8 cellular contexts compared by ENCODE assay signal in the genomic region with DNA sequence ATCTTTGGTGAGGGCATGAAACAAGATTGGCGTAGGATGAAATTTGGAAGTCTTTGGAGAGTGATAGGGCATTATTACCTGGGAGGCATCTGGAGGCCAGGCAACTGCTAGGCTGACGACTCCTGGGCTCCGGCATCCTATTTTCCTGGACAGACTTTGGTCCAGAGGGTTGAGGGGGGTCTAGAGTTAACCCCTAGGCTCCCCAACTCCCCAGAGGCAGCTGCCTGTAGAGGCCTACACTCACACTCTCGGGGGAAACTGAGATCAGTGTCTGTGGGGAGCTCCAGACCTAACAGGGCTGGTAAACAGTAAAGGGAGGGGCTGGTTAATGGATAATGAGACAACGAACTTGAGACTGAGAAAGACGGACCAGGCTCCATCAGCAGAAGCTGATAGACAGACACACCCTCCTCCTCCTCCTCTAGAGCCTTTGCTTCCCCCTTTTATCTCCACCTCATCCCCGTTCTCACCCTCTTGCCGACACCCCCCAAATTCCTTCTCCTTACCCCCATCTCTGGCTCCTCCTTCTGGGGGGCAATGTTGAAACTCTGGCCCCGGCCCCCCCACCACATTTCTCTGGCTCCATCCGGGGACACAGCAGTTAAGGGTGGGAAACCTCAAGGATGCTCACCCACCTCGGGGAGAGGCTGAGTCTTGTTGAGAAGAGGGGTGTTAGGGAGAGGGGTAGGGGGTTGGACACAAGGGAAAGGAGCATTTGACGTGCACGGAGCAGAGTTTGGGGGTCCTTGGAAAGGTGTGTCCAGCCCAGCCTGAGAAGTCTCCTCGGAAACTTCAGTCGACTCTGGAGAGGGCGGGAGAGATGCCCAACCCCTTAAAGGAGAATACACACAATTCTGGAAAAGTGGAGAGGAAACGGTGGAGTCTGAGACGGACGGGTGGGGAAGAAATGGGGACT. TPM values are rescaled to one million over a fixed set of nuclear protein-coding genes. Genes with fewer than 3 reads are reported as not detected.
A peak's percentile ranks its signal among the peaks of the same experiment; 100 is the strongest.
DNase-seq lines count a peak whose midpoint lies in the region; ATAC-seq, FAIRE-seq and TF ChIP-seq lines count a peak whose summit lies in the region.

Gene MTMR11 (minus strand): TSS at position 804 of the 916 bp plus-strand sequence. CDS start 232 bp downstream, at position 572.

- FAIRE-seq in A549 (lab: Jason Lieb, UNC) = no peak
- FAIRE-seq in astrocyte (lab: Jason Lieb, UNC) = no peak

- CTCF ChIA-PET in A549 (lab: Yijun Ruan, JAX) = interaction anchor here (0.6 to 1.7 kb wide), 6 partner anchors 11 to 233 kb away, joined by 3 to 8 read pairs (median 4); a partner anchor contains a TSS

- peaks cover 3% of the 10 kb centered on the region for H3K9me3 Mint-ChIP-seq in astrocyte (ENCODE audit: unreplicated experiment)
- H3K9me3 Mint-ChIP-seq in stimulated activated effector memory CD8-positive, alpha-beta T cell treated with anti-CD3 and anti-CD28 coated beads, Interleukin-12 subunit alpha, Interleukin-12 subunit beta, amount 100 ng/mL, for 72 hours = no peaks in the 10 kb centered on the region

- peaks cover 3% of the 10 kb centered on the region for H3K36me3 ChIP-seq in astrocyte (ENCODE audit: insufficient read depth, low read length)

- H3K27me3 Mint-ChIP-seq in astrocyte (ENCODE audit: low read depth, unreplicated experiment) = no peaks in the 10 kb centered on the region

- H3K4me3 Mint-ChIP-seq in astrocyte (ENCODE audit: unreplicated experiment) = peak within 1 kb of the TSS; percentile 74
- no peak within 1 kb of the TSS for H3K4me3 Mint-ChIP-seq in stimulated activated effector memory CD8-positive, alpha-beta T cell treated with anti-CD3 and anti-CD28 coated beads, Interleukin-12 subunit alpha, Interleukin-12 subunit beta, amount 100 ng/mL, for 72 hours

- ATAC-seq in A549 = peak; percentile 69 to 80
- ATAC-seq in stimulated activated effector memory CD8-positive, alpha-beta T cell treated with anti-CD3 and anti-CD28 coated beads, Interleukin-12 subunit alpha, Interleukin-12 subunit beta, amount 100 ng/mL, for 72 hours = no peak
- ATAC-seq in GM21786 (IDR thresholded peaks at IDR 0.05; ENCODE audit: unreplicated experiment) = no peak

- peak within 1 kb of the TSS; percentile 82 for H2AFZ ChIP-seq in astrocyte (ENCODE audit: low read depth, low read length)

- H4K20me1 ChIP-seq in astrocyte (ENCODE audit: insufficient read depth, low read length) = no peaks in the 10 kb centered on the region

- H3K36me3 Mint-ChIP-seq in astrocyte (ENCODE audit: low read depth, unreplicated experiment) = peaks cover 16% of the 10 kb centered on the region
- peaks cover 8% of the 10 kb centered on the region for H3K36me3 Mint-ChIP-seq in stimulated activated effector memory CD8-positive, alpha-beta T cell treated with anti-CD3 and anti-CD28 coated beads, Interleukin-12 subunit alpha, Interleukin-12 subunit beta, amount 100 ng/mL, for 72 hours

- TF ChIP-seq POLR2A in A549 (IDR thresholded peaks at IDR 0.05; ENCODE audit: low read length) = no peak; the same call in 1 of the 2 replicates

- DNase-seq in A549 (ENCODE audit: low read depth in 1 of 2, low spot score in 1 of 2) (peak; percentile 55 to 66), HL-60 (ENCODE audit: low read depth in 1 of 2, low spot score in 1 of 2) (no peak), astrocyte (ENCODE audit: low read depth) (no peak), NCI-H187 (lab: John Stamatoyannopoulos, UW) (no peak)
- no peak for DNase-seq in stimulated activated effector memory CD8-positive, alpha-beta T cell treated with anti-CD3 and anti-CD28 coated beads, Interleukin-12 subunit alpha, Interleukin-12 subunit beta, amount 100 ng/mL, for 72 hours (ENCODE audit: low spot score in 2 of 2)
- no peak for DNase-seq in activated CD4-positive, alpha-beta T cell treated with anti-CD3 and anti-CD28 coated beads, Interleukin-2, amount 50 U/mL, for 1 hour

- peak within 1 kb of the TSS; percentile 98 for H3K4me2 ChIP-seq in A549
- peak within 1 kb of the TSS; percentile 100 for H3K4me2 ChIP-seq in astrocyte (ENCODE audit: low read length)

- peak within 1 kb of the TSS; percentile 88 for H3K9ac ChIP-seq in astrocyte (ENCODE audit: low read length)

- WGBS in A549 (ENCODE audit: missing lambda C conversion rate) = 3% methylated on average over 19 of the region's 19 CpGs

- no peaks in the 10 kb centered on the region for H3K9me3 ChIP-seq in A549
- H3K9me3 ChIP-seq in astrocyte (ENCODE audit: insufficient read depth, low read depth, low read length) = no peaks in the 10 kb centered on the region
- H3K9me3 ChIP-seq in iPS-18c (ENCODE audit: control insufficient read depth, insufficient read depth, low read length) = peaks cover 4% of the 10 kb centered on the region

- H3K4me3 ChIP-seq in A549 = peak within 1 kb of the TSS; percentile 65
- H3K4me3 ChIP-seq in HL-60 (replicated peaks; ENCODE audit: insufficient read depth, low read length) = no peak within 1 kb of the TSS
- H3K4me3 ChIP-seq in astrocyte (ENCODE audit: insufficient read depth, low read depth, low read length) = peak within 1 kb of the TSS; percentile 86
- peak within 1 kb of the TSS; percentile 49 for H3K4me3 ChIP-seq in iPS-18c (ENCODE audit: insufficient read depth, low read depth, low read length)

- peaks cover 44% of the 10 kb centered on the region for H3K4me1 ChIP-seq in A549
- H3K4me1 ChIP-seq in astrocyte (ENCODE audit: insufficient read depth, low read length) = peaks cover 40% of the 10 kb centered on the region

- TF ChIP-seq EP300 in A549 (IDR thresholded peaks at IDR 0.05) = no peak

- peaks cover 39% of the 10 kb centered on the region for H3K4me1 Mint-ChIP-seq in astrocyte (ENCODE audit: low read depth, unreplicated experiment)
- H3K4me1 Mint-ChIP-seq in stimulated activated effector memory CD8-positive, alpha-beta T cell treated with anti-CD3 and anti-CD28 coated beads, Interleukin-12 subunit alpha, Interleukin-12 subunit beta, amount 100 ng/mL, for 72 hours = peaks cover 32% of the 10 kb centered on the region

- H3K27me3 ChIP-seq in HL-60 (ENCODE audit: insufficient read depth, poor library complexity, severe bottlenecking) = no peaks in the 10 kb centered on the region
- H3K27me3 ChIP-seq in astrocyte (ENCODE audit: insufficient read depth, low read length) = no peaks in the 10 kb centered on the region

- H3K27ac ChIP-seq in A549 = peak within 1 kb of the TSS; percentile 94
- H3K27ac ChIP-seq in HL-60 (replicated peaks) = peak within 1 kb of the TSS; percentile 51
- H3K27ac ChIP-seq in astrocyte (ENCODE audit: low read depth, low read length) = peak within 1 kb of the TSS; percentile 35

- peak within 1 kb of the TSS; percentile 48 for H3K27ac Mint-ChIP-seq in astrocyte (ENCODE audit: unreplicated experiment)
- peak within 1 kb of the TSS; percentile 63 for H3K27ac Mint-ChIP-seq in stimulated activated effector memory CD8-positive, alpha-beta T cell treated with anti-CD3 and anti-CD28 coated beads, Interleukin-12 subunit alpha, Interleukin-12 subunit beta, amount 100 ng/mL, for 72 hours

- peaks cover 10% of the 10 kb centered on the region for H3K79me2 ChIP-seq in astrocyte (ENCODE audit: insufficient read depth, low read length)

- POLR2A ChIA-PET in A549 (lab: Yijun Ruan, JAX) = interaction anchor here (2.2 to 4.6 kb wide), 2 partner anchors 8 to 49 kb away, joined by 12 to 70 read pairs; partner anchors contain the start of gene SF3B4

- TF ChIP-seq CTCF in A549 (IDR thresholded peaks at IDR 0.05) (no peak), HL-60 (IDR thresholded peaks at IDR 0.05; ENCODE audit: insufficient read depth, low read length) (no peak), astrocyte (IDR thresholded peaks at IDR 0.05; ENCODE audit: insufficient read depth, low read depth, low read length) (no peak)

- TF ChIP-seq RAD21 in A549 (conservative IDR thresholded peaks at IDR 0.05 in 1 of 2, IDR thresholded peaks at IDR 0.05 in 1 of 2) = no peak

TF ChIP-seq in A549, 52 proteins besides CTCF, POLR2A, EP300 and RAD21:
- TF ChIP-seq, protein P1, sequence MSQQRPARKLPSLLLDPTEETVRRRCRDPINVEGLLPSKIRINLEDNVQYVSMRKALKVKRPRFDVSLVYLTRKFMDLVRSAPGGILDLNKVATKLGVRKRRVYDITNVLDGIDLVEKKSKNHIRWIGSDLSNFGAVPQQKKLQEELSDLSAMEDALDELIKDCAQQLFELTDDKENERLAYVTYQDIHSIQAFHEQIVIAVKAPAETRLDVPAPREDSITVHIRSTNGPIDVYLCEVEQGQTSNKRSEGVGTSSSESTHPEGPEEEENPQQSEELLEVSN (IDR thresholded peaks at IDR 0.05; ENCODE audit: borderline replicate concordance, low read depth) = no peak
- TF ChIP-seq MAFK (IDR thresholded peaks at IDR 0.05; ENCODE audit: partially characterized antibody) = no peak
- TF ChIP-seq EHMT2 (IDR thresholded peaks at IDR 0.05; ENCODE audit: low read depth) = no peak
- TF ChIP-seq NFE2L2 (conservative IDR thresholded peaks at IDR 0.05; ENCODE audit: low read length) = no peak
- TF ChIP-seq KDM1A (IDR thresholded peaks at IDR 0.05; ENCODE audit: low read depth) = 0 out of 2 replicates have a peak, but pooled peaks have one; percentile 21
- TF ChIP-seq, protein P2, sequence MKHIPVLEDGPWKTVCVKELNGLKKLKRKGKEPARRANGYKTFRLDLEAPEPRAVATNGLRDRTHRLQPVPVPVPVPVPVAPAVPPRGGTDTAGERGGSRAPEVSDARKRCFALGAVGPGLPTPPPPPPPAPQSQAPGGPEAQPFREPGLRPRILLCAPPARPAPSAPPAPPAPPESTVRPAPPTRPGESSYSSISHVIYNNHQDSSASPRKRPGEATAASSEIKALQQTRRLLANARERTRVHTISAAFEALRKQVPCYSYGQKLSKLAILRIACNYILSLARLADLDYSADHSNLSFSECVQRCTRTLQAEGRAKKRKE (CRISPR knock-in tag; IDR thresholded peaks at IDR 0.05; ENCODE audit: low read depth) = no peak
- no peak for TF ChIP-seq CHD4 (IDR thresholded peaks at IDR 0.05; ENCODE audit: borderline replicate concordance)
- TF ChIP-seq GATA3 (IDR thresholded peaks at IDR 0.05; ENCODE audit: borderline replicate concordance) = no peak

RNA-seq across cellular contexts. Expression of gene MTMR11, which starts in this region (rescaled TPM):
- polyA plus RNA-seq in A549 (2011; rRNA removed) (31.2 and 34.8 TPM in 2 replicates), A549 (2017; fragmentation: RNase III; extraction: RNeasy Plus Mini Kit Qiagen cat#74134 plus additional on column Dnase treatment) (10.9 to 16.2 TPM (median 14.5 TPM) in 3 replicates)
- 9.7 and 11.3 TPM in 2 replicates for polyA plus RNA-seq in A549 (2012; cell fraction: cytosol; rRNA removed)
- polyA plus RNA-seq in A549 (2012; cell fraction: nucleus; rRNA removed) = 40.4 and 50.0 TPM in 2 replicates
- polyA minus RNA-seq in A549 (2011; rRNA and poly(A)+ RNA removed) = 50.3 and 50.4 TPM in 2 replicates
- 4.0 and 5.0 TPM in 2 replicates for total RNA-seq in astrocyte

Comparison
In these comparisons a context has a peak if more than half of its experiments do, and no peak if none do; other contexts are left out.
1. ATAC-seq: peak in A549 (2 of 2); none in stimulated activated effector memory CD8-positive, alpha-beta T cell treated with anti-CD3 and anti-CD28 coated beads, Interleukin-12 subunit alpha, Interleukin-12 subunit beta, amount 100 ng/mL, for 72 hours (single experiment) and GM21786 (single experiment).
2. DNase-seq: peak in A549 (2 of 2); none in HL-60 (0 of 2), astrocyte (single experiment), stimulated activated effector memory CD8-positive, alpha-beta T cell treated with anti-CD3 and anti-CD28 coated beads, Interleukin-12 subunit alpha, Interleukin-12 subunit beta, amount 100 ng/mL, for 72 hours (0 of 2), NCI-H187 (0 of 2) and activated CD4-positive, alpha-beta T cell treated with anti-CD3 and anti-CD28 coated beads, Interleukin-2, amount 50 U/mL, for 1 hour (single experiment).
3. H3K27ac ChIP-seq: peak in every context shown above with its lines; median percentile 94 in A549; 51 in HL-60; 35 in astrocyte.